ENCODE assay signal across 1 cellular context in the genomic region with DNA sequence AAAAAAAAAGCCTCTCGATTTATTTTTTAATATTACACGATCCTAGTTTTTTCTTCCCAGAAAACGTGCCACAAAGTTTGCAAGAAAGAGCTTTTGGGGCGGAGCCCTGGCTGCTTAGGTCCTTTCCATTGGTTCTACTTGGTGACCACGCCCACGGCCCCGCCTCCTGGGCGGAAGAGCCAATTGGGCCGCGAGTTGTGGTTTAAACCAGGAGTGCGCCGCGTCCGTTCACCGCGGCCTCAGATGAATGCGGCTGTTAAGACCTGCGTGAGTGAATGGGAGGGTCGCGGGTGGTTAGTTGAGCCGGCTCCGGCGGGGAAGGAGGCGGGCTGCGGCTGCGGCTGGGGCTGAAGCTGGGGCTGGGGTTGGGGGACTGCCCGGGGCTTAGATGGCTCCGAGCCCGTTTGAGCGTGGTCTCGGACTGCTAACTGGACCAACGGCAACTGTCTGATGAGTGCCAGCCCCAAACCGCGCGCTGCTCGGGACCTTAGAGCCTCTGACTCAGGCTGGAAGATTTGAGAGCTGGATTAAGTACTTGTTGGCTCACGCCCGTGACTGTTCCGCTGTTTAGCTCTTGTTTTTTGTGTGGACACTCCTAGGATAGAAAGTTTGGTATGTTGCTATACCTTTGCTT.
TF ChIP-seq lines count a peak whose summit lies in the region.

A gene (plus strand): TSS at position 231 of the 634 bp plus-strand sequence. CDS start 458 bp downstream, outside the sequence.

TF ChIP-seq in HepG2, 621 proteins besides CTCF, POLR2A, EP300 and RAD21 (continued from another document and continues in another):
- TF ChIP-seq, protein P1, sequence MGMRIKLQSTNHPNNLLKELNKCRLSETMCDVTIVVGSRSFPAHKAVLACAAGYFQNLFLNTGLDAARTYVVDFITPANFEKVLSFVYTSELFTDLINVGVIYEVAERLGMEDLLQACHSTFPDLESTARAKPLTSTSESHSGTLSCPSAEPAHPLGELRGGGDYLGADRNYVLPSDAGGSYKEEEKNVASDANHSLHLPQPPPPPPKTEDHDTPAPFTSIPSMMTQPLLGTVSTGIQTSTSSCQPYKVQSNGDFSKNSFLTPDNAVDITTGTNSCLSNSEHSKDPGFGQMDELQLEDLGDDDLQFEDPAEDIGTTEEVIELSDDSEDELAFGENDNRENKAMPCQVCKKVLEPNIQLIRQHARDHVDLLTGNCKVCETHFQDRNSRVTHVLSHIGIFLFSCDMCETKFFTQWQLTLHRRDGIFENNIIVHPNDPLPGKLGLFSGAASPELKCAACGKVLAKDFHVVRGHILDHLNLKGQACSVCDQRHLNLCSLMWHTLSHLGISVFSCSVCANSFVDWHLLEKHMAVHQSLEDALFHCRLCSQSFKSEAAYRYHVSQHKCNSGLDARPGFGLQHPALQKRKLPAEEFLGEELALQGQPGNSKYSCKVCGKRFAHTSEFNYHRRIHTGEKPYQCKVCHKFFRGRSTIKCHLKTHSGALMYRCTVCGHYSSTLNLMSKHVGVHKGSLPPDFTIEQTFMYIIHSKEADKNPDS (CRISPR knock-in tag; IDR thresholded peaks at IDR 0.05), result no peak
- TF ChIP-seq ZNF333 (CRISPR knock-in tag; IDR thresholded peaks at IDR 0.05; ENCODE audit: borderline replicate concordance) (no peak), PCBP1 (IDR thresholded peaks at IDR 0.05; ENCODE audit: borderline replicate concordance, low read depth, low read length) (no peak), MED8 (CRISPR knock-in tag; IDR thresholded peaks at IDR 0.05; ENCODE audit: insufficient replicate concordance) (no peak), ZNF205 (CRISPR knock-in tag; IDR thresholded peaks at IDR 0.05) (no peak), HOXA7 (CRISPR knock-in tag; IDR thresholded peaks at IDR 0.05) (no peak), SMAD9 (CRISPR knock-in tag; IDR thresholded peaks at IDR 0.05) (no peak), ZNF670 (CRISPR knock-in tag; IDR thresholded peaks at IDR 0.05; ENCODE audit: borderline replicate concordance) (no peak), ZNF776 (CRISPR knock-in tag; IDR thresholded peaks at IDR 0.05) (no peak), ZNF788 (CRISPR knock-in tag; IDR thresholded peaks at IDR 0.05; ENCODE audit: borderline replicate concordance) (no peak), HDAC1 (CRISPR knock-in tag; IDR thresholded peaks at IDR 0.05) (peak; percentile 83), MYC (CRISPR knock-in tag; IDR thresholded peaks at IDR 0.05; ENCODE audit: borderline replicate concordance) (peak; percentile 52; the same call in 1 of the 2 replicates), POGZ (CRISPR knock-in tag; IDR thresholded peaks at IDR 0.05) (peak; percentile 86), FOXP1 (IDR thresholded peaks at IDR 0.05) (no peak), FOXP1 (CRISPR knock-in tag; IDR thresholded peaks at IDR 0.05) (no peak), ZNF724P (CRISPR knock-in tag; IDR thresholded peaks at IDR 0.05; ENCODE audit: borderline replicate concordance) (no peak), SOX5 (CRISPR knock-in tag; IDR thresholded peaks at IDR 0.05; ENCODE audit: borderline replicate concordance) (no peak), SOX13 (IDR thresholded peaks at IDR 0.05) (no peak), SOX13 (CRISPR knock-in tag; conservative IDR thresholded peaks at IDR 0.05 in 1 of 2, IDR thresholded peaks at IDR 0.05 in 1 of 2) (no peak), ZNF446 (CRISPR knock-in tag; IDR thresholded peaks at IDR 0.05) (no peak), KDM4B (CRISPR knock-in tag; IDR thresholded peaks at IDR 0.05) (no peak), MED13 (CRISPR knock-in tag; IDR thresholded peaks at IDR 0.05) (no peak), ZNF75D (CRISPR knock-in tag; IDR thresholded peaks at IDR 0.05; ENCODE audit: borderline replicate concordance) (no peak), ZNF747 (CRISPR knock-in tag; IDR thresholded peaks at IDR 0.05; ENCODE audit: borderline replicate concordance) (no peak; the same call in 1 of the 2 replicates), SP2 (CRISPR knock-in tag; IDR thresholded peaks at IDR 0.05) (peak; percentile 65), TARDBP (CRISPR knock-in tag; IDR thresholded peaks at IDR 0.05) (no peak), IKZF4 (CRISPR knock-in tag; IDR thresholded peaks at IDR 0.05; ENCODE audit: borderline replicate concordance, low read depth, not compliant biosample characterization) (no peak), NFATC3 (CRISPR knock-in tag; IDR thresholded peaks at IDR 0.05) (no peak), ZNF713 (CRISPR knock-in tag; IDR thresholded peaks at IDR 0.05) (no peak), ZNF180 (CRISPR knock-in tag; IDR thresholded peaks at IDR 0.05; ENCODE audit: borderline replicate concordance, low read depth) (no peak), EHMT2 (IDR thresholded peaks at IDR 0.05; ENCODE audit: borderline replicate concordance, low read depth, low read length) (no peak), ZEB1 (IDR thresholded peaks at IDR 0.05; ENCODE audit: insufficient replicate concordance, low read depth) (no peak), ERF (CRISPR knock-in tag; IDR thresholded peaks at IDR 0.05) (no peak), GATAD1 (CRISPR knock-in tag; IDR thresholded peaks at IDR 0.05) (no peak; the same call in 1 of the 2 replicates), ZNF10 (CRISPR knock-in tag; IDR thresholded peaks at IDR 0.05; ENCODE audit: borderline replicate concordance, low read depth) (no peak), ZNF282 (IDR thresholded peaks at IDR 0.05; ENCODE audit: partially characterized antibody) (no peak), SUZ12 (IDR thresholded peaks at IDR 0.05; ENCODE audit: low read depth, low read length) (no peak), GTF3A (CRISPR knock-in tag; conservative IDR thresholded peaks at IDR 0.05) (no peak), ATM (IDR thresholded peaks at IDR 0.05; ENCODE audit: borderline replicate concordance) (no peak), ZNF234 (CRISPR knock-in tag; conservative IDR thresholded peaks at IDR 0.05) (no peak), ZNF543 (CRISPR knock-in tag; IDR thresholded peaks at IDR 0.05) (no peak), ATF1 (CRISPR knock-in tag; IDR thresholded peaks at IDR 0.05) (no peak), NPAS2 (CRISPR knock-in tag; IDR thresholded peaks at IDR 0.05; ENCODE audit: borderline replicate concordance) (no peak), MAFG (CRISPR knock-in tag; IDR thresholded peaks at IDR 0.05) (no peak), ZNF431 (CRISPR knock-in tag; IDR thresholded peaks at IDR 0.05; ENCODE audit: borderline replicate concordance, low read depth) (no peak)
- TF ChIP-seq, protein P2, sequence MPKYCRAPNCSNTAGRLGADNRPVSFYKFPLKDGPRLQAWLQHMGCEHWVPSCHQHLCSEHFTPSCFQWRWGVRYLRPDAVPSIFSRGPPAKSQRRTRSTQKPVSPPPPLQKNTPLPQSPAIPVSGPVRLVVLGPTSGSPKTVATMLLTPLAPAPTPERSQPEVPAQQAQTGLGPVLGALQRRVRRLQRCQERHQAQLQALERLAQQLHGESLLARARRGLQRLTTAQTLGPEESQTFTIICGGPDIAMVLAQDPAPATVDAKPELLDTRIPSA (CRISPR knock-in tag; IDR thresholded peaks at IDR 0.05; ENCODE audit: borderline replicate concordance), result no peak
- TF ChIP-seq, protein P3, sequence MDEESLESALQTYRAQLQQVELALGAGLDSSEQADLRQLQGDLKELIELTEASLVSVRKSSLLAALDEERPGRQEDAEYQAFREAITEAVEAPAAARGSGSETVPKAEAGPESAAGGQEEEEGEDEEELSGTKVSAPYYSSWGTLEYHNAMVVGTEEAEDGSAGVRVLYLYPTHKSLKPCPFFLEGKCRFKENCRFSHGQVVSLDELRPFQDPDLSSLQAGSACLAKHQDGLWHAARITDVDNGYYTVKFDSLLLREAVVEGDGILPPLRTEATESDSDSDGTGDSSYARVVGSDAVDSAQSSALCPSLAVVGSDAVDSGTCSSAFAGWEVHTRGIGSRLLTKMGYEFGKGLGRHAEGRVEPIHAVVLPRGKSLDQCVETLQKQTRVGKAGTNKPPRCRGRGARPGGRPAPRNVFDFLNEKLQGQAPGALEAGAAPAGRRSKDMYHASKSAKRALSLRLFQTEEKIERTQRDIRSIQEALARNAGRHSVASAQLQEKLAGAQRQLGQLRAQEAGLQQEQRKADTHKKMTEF (CRISPR knock-in tag; IDR thresholded peaks at IDR 0.05), result 0 out of 2 replicates have a peak, but pooled peaks have one; percentile 39
- TF ChIP-seq, protein P4, sequence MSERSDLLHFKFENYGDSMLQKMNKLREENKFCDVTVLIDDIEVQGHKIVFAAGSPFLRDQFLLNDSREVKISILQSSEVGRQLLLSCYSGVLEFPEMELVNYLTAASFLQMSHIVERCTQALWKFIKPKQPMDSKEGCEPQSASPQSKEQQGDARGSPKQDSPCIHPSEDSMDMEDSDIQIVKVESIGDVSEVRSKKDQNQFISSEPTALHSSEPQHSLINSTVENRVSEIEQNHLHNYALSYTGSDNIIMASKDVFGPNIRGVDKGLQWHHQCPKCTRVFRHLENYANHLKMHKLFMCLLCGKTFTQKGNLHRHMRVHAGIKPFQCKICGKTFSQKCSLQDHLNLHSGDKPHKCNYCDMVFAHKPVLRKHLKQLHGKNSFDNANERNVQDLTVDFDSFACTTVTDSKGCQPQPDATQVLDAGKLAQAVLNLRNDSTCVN (CRISPR knock-in tag; IDR thresholded peaks at IDR 0.05; ENCODE audit: borderline replicate concordance), result no peak
- TF ChIP-seq, protein P5, sequence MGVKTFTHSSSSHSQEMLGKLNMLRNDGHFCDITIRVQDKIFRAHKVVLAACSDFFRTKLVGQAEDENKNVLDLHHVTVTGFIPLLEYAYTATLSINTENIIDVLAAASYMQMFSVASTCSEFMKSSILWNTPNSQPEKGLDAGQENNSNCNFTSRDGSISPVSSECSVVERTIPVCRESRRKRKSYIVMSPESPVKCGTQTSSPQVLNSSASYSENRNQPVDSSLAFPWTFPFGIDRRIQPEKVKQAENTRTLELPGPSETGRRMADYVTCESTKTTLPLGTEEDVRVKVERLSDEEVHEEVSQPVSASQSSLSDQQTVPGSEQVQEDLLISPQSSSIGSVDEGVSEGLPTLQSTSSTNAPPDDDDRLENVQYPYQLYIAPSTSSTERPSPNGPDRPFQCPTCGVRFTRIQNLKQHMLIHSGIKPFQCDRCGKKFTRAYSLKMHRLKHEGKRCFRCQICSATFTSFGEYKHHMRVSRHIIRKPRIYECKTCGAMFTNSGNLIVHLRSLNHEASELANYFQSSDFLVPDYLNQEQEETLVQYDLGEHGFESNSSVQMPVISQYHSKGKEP (CRISPR knock-in tag; IDR thresholded peaks at IDR 0.05), result no peak
- TF ChIP-seq, protein P6, sequence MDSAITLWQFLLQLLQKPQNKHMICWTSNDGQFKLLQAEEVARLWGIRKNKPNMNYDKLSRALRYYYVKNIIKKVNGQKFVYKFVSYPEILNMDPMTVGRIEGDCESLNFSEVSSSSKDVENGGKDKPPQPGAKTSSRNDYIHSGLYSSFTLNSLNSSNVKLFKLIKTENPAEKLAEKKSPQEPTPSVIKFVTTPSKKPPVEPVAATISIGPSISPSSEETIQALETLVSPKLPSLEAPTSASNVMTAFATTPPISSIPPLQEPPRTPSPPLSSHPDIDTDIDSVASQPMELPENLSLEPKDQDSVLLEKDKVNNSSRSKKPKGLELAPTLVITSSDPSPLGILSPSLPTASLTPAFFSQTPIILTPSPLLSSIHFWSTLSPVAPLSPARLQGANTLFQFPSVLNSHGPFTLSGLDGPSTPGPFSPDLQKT (CRISPR knock-in tag; IDR thresholded peaks at IDR 0.05; ENCODE audit: borderline replicate concordance), result no peak
- TF ChIP-seq, protein P7, sequence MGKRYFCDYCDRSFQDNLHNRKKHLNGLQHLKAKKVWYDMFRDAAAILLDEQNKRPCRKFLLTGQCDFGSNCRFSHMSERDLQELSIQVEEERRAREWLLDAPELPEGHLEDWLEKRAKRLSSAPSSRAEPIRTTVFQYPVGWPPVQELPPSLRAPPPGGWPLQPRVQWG (CRISPR knock-in tag; IDR thresholded peaks at IDR 0.05; ENCODE audit: borderline replicate concordance, low read depth), result no peak
- TF ChIP-seq, protein P8, sequence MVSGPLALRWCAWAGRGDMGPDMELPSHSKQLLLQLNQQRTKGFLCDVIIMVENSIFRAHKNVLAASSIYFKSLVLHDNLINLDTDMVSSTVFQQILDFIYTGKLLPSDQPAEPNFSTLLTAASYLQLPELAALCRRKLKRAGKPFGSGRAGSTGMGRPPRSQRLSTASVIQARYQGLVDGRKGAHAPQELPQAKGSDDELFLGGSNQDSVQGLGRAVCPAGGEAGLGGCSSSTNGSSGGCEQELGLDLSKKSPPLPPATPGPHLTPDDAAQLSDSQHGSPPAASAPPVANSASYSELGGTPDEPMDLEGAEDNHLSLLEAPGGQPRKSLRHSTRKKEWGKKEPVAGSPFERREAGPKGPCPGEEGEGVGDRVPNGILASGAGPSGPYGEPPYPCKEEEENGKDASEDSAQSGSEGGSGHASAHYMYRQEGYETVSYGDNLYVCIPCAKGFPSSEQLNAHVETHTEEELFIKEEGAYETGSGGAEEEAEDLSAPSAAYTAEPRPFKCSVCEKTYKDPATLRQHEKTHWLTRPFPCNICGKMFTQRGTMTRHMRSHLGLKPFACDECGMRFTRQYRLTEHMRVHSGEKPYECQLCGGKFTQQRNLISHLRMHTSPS (CRISPR knock-in tag; IDR thresholded peaks at IDR 0.05; ENCODE audit: low read depth), result no peak
- TF ChIP-seq, protein P9, sequence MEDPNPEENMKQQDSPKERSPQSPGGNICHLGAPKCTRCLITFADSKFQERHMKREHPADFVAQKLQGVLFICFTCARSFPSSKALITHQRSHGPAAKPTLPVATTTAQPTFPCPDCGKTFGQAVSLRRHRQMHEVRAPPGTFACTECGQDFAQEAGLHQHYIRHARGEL (CRISPR knock-in tag; IDR thresholded peaks at IDR 0.05), result no peak
- TF ChIP-seq, protein P10, sequence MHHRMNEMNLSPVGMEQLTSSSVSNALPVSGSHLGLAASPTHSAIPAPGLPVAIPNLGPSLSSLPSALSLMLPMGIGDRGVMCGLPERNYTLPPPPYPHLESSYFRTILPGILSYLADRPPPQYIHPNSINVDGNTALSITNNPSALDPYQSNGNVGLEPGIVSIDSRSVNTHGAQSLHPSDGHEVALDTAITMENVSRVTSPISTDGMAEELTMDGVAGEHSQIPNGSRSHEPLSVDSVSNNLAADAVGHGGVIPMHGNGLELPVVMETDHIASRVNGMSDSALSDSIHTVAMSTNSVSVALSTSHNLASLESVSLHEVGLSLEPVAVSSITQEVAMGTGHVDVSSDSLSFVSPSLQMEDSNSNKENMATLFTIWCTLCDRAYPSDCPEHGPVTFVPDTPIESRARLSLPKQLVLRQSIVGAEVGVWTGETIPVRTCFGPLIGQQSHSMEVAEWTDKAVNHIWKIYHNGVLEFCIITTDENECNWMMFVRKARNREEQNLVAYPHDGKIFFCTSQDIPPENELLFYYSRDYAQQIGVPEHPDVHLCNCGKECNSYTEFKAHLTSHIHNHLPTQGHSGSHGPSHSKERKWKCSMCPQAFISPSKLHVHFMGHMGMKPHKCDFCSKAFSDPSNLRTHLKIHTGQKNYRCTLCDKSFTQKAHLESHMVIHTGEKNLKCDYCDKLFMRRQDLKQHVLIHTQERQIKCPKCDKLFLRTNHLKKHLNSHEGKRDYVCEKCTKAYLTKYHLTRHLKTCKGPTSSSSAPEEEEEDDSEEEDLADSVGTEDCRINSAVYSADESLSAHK (CRISPR knock-in tag; IDR thresholded peaks at IDR 0.05; ENCODE audit: borderline replicate concordance), result no peak
